ENCODE assay signal across 15 cellular contexts in the genomic region with DNA sequence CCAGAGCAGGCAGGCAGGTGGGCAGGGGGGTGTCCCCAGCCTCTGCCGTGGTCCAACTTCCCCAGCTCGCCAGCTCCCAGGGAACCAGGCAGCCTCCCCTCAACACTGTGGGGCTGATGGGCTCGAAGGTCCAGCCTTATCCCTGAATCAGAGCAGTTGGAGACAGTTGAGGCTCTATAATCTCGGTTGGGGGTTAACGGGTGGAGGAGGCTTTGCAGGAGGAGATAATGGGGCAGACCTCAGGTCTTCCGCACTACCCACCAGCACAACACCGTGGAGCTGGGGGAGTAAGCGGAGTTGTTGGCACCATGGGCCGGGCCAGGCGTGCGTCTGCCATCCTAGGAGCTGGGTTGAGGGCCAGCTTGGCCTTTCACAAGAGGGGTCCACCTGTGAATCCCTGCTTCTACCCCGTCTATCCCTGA. TPM values are rescaled to one million over a fixed set of nuclear protein-coding genes. Genes with fewer than 3 reads are reported as not detected.
DNase-seq lines count a peak whose midpoint lies in the region; ATAC-seq and TF ChIP-seq lines count a peak whose summit lies in the region.
"Had no signal": no experiment of that assay in that cellular context is flagged by ENCODE, and none has a peak within 500 bp of the region (broad histone marks: within the 10 kb centered on the region; RNA-seq: fewer than 3 reads in every experiment).

No MANE protein-coding gene starts in this region.

- H3K4me3 ChIP-seq in SU-DHL-6 (ENCODE audit: insufficient read depth, low read length, poor library complexity, severe bottlenecking), result no peak overlapping the region
- no peak overlapping the region for H3K4me3 ChIP-seq in lower lobe of right lung
- H3K4me3 ChIP-seq: esophagus squamous epithelium, GM23248, hepatocyte had no signal

- H3K9me3 Mint-ChIP-seq in activated CD8-positive, alpha-beta memory T cell treated with anti-CD3 and anti-CD28 coated beads, Interleukin-2, amount 10 ng/mL, durations not matched to agents 7 days and 5 days (ENCODE audit: low read depth), result no peaks in the 10 kb centered on the region
- no peaks in the 10 kb centered on the region for H3K9me3 Mint-ChIP-seq in central memory CD8-positive, alpha-beta T cell

- no peak for DNase-seq in activated CD8-positive, alpha-beta memory T cell treated with anti-CD3 and anti-CD28 coated beads, Interleukin-2, amount 10 ng/mL, durations not matched to agents 7 days and 5 days
- no peak for DNase-seq in activated CD8-positive, alpha-beta memory T cell treated with anti-CD3 and anti-CD28 coated beads, Interleukin-2, amount 50 U/mL, for 4 hours
- DNase-seq in central memory CD8-positive, alpha-beta T cell (ENCODE audit: low spot score in 2 of 2), result no peak
- DNase-seq in stimulated activated CD8-positive, alpha-beta memory T cell treated with anti-CD3 and anti-CD28 coated beads, Interleukin-4, amount 100 ng/mL, for 48 hours, result peak; percentile 44
- no peak for DNase-seq in activated CD4-positive, CD25-positive, alpha-beta regulatory T cell treated with anti-CD3 and anti-CD28 coated beads, Interleukin-2, amount 50 U/mL, for 72 hours
- DNase-seq in lower lobe of right lung, result no peak
- DNase-seq in stimulated activated CD4-positive, alpha-beta T cell treated with anti-CD3 and anti-CD28 coated beads, Interleukin-4, amount 100 ng/mL, for 4 hours, result no peak
- DNase-seq: esophagus squamous epithelium, GM23248, left colon, NCI-H1436, NCI-H510A, SW 1271 had no signal

- CTCF ChIA-PET in activated CD8-positive, alpha-beta memory T cell treated with anti-CD3 and anti-CD28 coated beads, Interleukin-2, amount 10 ng/mL, durations not matched to agents 7 days and 5 days (lab: Charles Lee), result interaction anchor here (0.8 to 21.9 kb wide), 12 partner anchors 9 to 342 kb away, joined by 3 to 775 read pairs (median 5); a partner anchor contains a TSS

- H3K79me2 ChIP-seq in SU-DHL-6 (ENCODE audit: insufficient read depth, low read length), result no peaks in the 10 kb centered on the region
- H3K79me2 ChIP-seq: hepatocyte had no signal

- H3K9me2 ChIP-seq in SU-DHL-6 (replicated peaks; ENCODE audit: insufficient read depth, low read length), result no peaks in the 10 kb centered on the region

- H3K36me3 ChIP-seq in SU-DHL-6 (ENCODE audit: low read length) (no peaks in the 10 kb centered on the region), lower lobe of right lung (no peaks in the 10 kb centered on the region)
- H3K36me3 ChIP-seq: esophagus squamous epithelium had no signal

- H3K4me2 ChIP-seq in SU-DHL-6 (ENCODE audit: low read depth, low read length, poor library complexity, severe bottlenecking), result peak overlapping the region; percentile 78
- H3K4me2 ChIP-seq: hepatocyte had no signal

- no peaks in the 10 kb centered on the region for H3K27me3 Mint-ChIP-seq in activated CD8-positive, alpha-beta memory T cell treated with anti-CD3 and anti-CD28 coated beads, Interleukin-2, amount 10 ng/mL, durations not matched to agents 7 days and 5 days
- no peaks in the 10 kb centered on the region for H3K27me3 Mint-ChIP-seq in central memory CD8-positive, alpha-beta T cell

- no peaks in the 10 kb centered on the region for H3K9me3 ChIP-seq in SU-DHL-6 (ENCODE audit: insufficient read depth, low read length)
- no peaks in the 10 kb centered on the region for H3K9me3 ChIP-seq in lower lobe of right lung
- H3K9me3 ChIP-seq: esophagus squamous epithelium had no signal

- no peak overlapping the region for H3K4me3 Mint-ChIP-seq in activated CD8-positive, alpha-beta memory T cell treated with anti-CD3 and anti-CD28 coated beads, Interleukin-2, amount 10 ng/mL, durations not matched to agents 7 days and 5 days
- peak overlapping the region; percentile 57 for H3K4me3 Mint-ChIP-seq in central memory CD8-positive, alpha-beta T cell

- no peaks in the 10 kb centered on the region for H3K36me3 Mint-ChIP-seq in activated CD8-positive, alpha-beta memory T cell treated with anti-CD3 and anti-CD28 coated beads, Interleukin-2, amount 10 ng/mL, durations not matched to agents 7 days and 5 days
- peaks cover 3% of the 10 kb centered on the region for H3K36me3 Mint-ChIP-seq in central memory CD8-positive, alpha-beta T cell (ENCODE audit: insufficient read depth)

- intact Hi-C loops in lower lobe of right lung (cut with DNase I), result no loop called here

- ATAC-seq in activated CD8-positive, alpha-beta memory T cell treated with anti-CD3 and anti-CD28 coated beads, Interleukin-2, amount 10 ng/mL, durations not matched to agents 7 days and 5 days, result no peak
- no peak for ATAC-seq in central memory CD8-positive, alpha-beta T cell (replicated peaks; ENCODE audit: extremely low read depth, poor library complexity, severe bottlenecking)
- ATAC-seq in lower lobe of right lung, result no peak
- ATAC-seq: left colon had no signal

- H3K4me1 Mint-ChIP-seq in activated CD8-positive, alpha-beta memory T cell treated with anti-CD3 and anti-CD28 coated beads, Interleukin-2, amount 10 ng/mL, durations not matched to agents 7 days and 5 days, result peaks cover 74% of the 10 kb centered on the region
- peaks cover 43% of the 10 kb centered on the region for H3K4me1 Mint-ChIP-seq in central memory CD8-positive, alpha-beta T cell

- peak overlapping the region; percentile 56; the same call in 1 of the 2 replicates for H3K9ac ChIP-seq in SU-DHL-6 (ENCODE audit: low read length)
- H3K9ac ChIP-seq: GM23248 had no signal

- peak overlapping the region; percentile 88 for H3K27ac Mint-ChIP-seq in activated CD8-positive, alpha-beta memory T cell treated with anti-CD3 and anti-CD28 coated beads, Interleukin-2, amount 10 ng/mL, durations not matched to agents 7 days and 5 days
- peak overlapping the region; percentile 81 for H3K27ac Mint-ChIP-seq in central memory CD8-positive, alpha-beta T cell (ENCODE audit: low read depth)

- H3K27ac ChIP-seq in SU-DHL-6 (ENCODE audit: low read depth, low read length), result peak overlapping the region; percentile 94
- no peak overlapping the region for H3K27ac ChIP-seq in lower lobe of right lung
- H3K27ac ChIP-seq: esophagus squamous epithelium, GM23248, hepatocyte had no signal

- TF ChIP-seq CTCF in SU-DHL-6 (IDR thresholded peaks at IDR 0.05; ENCODE audit: insufficient read depth, low read length, poor library complexity, severe bottlenecking) (no peak), lower lobe of right lung (IDR thresholded peaks at IDR 0.05) (no peak)

- H3K4me1 ChIP-seq in lower lobe of right lung, result peaks cover 57% of the 10 kb centered on the region

- H2AFZ ChIP-seq in SU-DHL-6 (ENCODE audit: low read depth, low read length, severe bottlenecking), result no peak overlapping the region
- H2AFZ ChIP-seq: GM23248, hepatocyte had no signal

- no peaks in the 10 kb centered on the region for H4K20me1 ChIP-seq in SU-DHL-6 (ENCODE audit: low read depth, low read length)

- H3K27me3 ChIP-seq in SU-DHL-6 (ENCODE audit: low read length), result no peaks in the 10 kb centered on the region
- no peaks in the 10 kb centered on the region for H3K27me3 ChIP-seq in lower lobe of right lung (ENCODE audit: low read depth)
- H3K27me3 ChIP-seq: esophagus squamous epithelium, hepatocyte had no signal

- peaks cover 60% of the 10 kb centered on the region for H3F3A ChIP-seq in SU-DHL-6 (ENCODE audit: insufficient read depth)

RNA-seq across cellular contexts. Expression of a gene that starts 13.9 kb away (rescaled TPM):
- 100 to 1,000 TPM; 226 to 284 TPM for total RNA-seq in activated CD8-positive, alpha-beta memory T cell treated with anti-CD3 and anti-CD28 coated beads, Interleukin-2, amount 10 ng/mL, durations not matched to agents 7 days and 5 days
- 104 TPM for total RNA-seq in lower lobe of right lung
